In genomic region chr17:64313577-64313976, GRCh38 we compare ENCODE assay signal across 23 cellular contexts. TPM values are rescaled to one million over a fixed set of nuclear protein-coding genes. Genes with fewer than 3 reads are reported as not detected.
DNase-seq lines count a peak whose midpoint lies in the region; ATAC-seq, FAIRE-seq and TF ChIP-seq lines count a peak whose summit lies in the region.
"Had no signal": no experiment of that assay in that cellular context is flagged by ENCODE, and none has a peak within 500 bp of the region (broad histone marks: within the 10 kb centered on the region; RNA-seq: fewer than 3 reads in every experiment).

No MANE protein-coding gene starts in this region.

- in situ Hi-C loops in Caki2 (cut with HindIII; ENCODE audit: low pct_unique_long_range_greater_than_20kb, low sequenced_read_pairs) (no loop called here), GM12878 (cut with MboI) (no loop called here)

- H3K9me3 Mint-ChIP-seq in activated naive CD4-positive, alpha-beta T cell treated with anti-CD3 and anti-CD28 coated beads, Interleukin-2, amount 10 ng/mL, durations not matched to agents 7 days and 5 days = no peaks in the 10 kb centered on the region
- H3K9me3 Mint-ChIP-seq: CD4-positive, alpha-beta memory T cell; HFFc6 had no signal

- peak overlapping the region; percentile 8 for H3K18ac ChIP-seq in neuronal stem cell (ENCODE audit: low read length)

- H2AFZ ChIP-seq in GM12878 (ENCODE audit: control insufficient read depth, low read depth, low read length) (no peak overlapping the region), neuronal stem cell (ENCODE audit: low read length) (no peak overlapping the region), OCI-LY7 (ENCODE audit: low read length) (no peak overlapping the region)

- RAD21 ChIA-PET in GM12878 (lab: Charles Lee; ENCODE audit: unreplicated experiment) = interaction anchor here (2.4 kb wide), 1 partner anchor 106 kb away, joined by 16 read pairs; no protein-coding TSS in a partner anchor

- H3K4me3 ChIP-seq in GM12878 (no peak overlapping the region), lower lobe of right lung (no peak overlapping the region), neuronal stem cell (ENCODE audit: low read length in 2 of 2) (no peak overlapping the region), OCI-LY7 (ENCODE audit: low read depth, low read length, poor library complexity, severe bottlenecking) (no peak overlapping the region)
- H3K4me3 ChIP-seq: BLaER1 treated with 17β-estradiol and CSF1 and Interleukin-3, amounts not matched to agents 10 nM and 100 nM; HAP-1 had no signal

- H4K8ac ChIP-seq in neuronal stem cell (ENCODE audit: low read depth, low read length) = no peak overlapping the region

- H3K9me3 ChIP-seq in GM12878 (replicated peaks; ENCODE audit: control insufficient read depth, insufficient read depth, low read length) (no peaks in the 10 kb centered on the region), lower lobe of right lung (no peaks in the 10 kb centered on the region), neuronal stem cell (replicated peaks in 1 of 2; ENCODE audit: control insufficient read depth in 2 of 2, insufficient read depth in 1 of 2, low read depth in 1 of 2, low read length in 2 of 2) (no peaks in the 10 kb centered on the region), OCI-LY7 (ENCODE audit: low read length) (no peaks in the 10 kb centered on the region)
- H3K9me3 ChIP-seq: BE2C; BLaER1 treated with 17β-estradiol and CSF1 and Interleukin-3, amounts not matched to agents 10 nM and 100 nM; HAP-1 had no signal

- no peak overlapping the region for H2BK5ac ChIP-seq in neuronal stem cell (ENCODE audit: low read length)

- no peak for TF ChIP-seq EP300 in GM12878 (IDR thresholded peaks at IDR 0.05; ENCODE audit: borderline replicate concordance in 1 of 2, control insufficient read depth in 1 of 2, low read depth in 2 of 2, low read length in 2 of 2)

- WGBS in GM12878 (ENCODE audit: insufficient coverage, insufficient replicate concordance, low lambda C conversion rate, missing lambda C conversion rate) = 26% methylated on average over 2 of the region's 2 CpGs
- no CpG with 5 or more reads among the region's 2 CpGs for WGBS in neuronal stem cell (ENCODE audit: extremely low coverage in 2 of 2, insufficient read length in 2 of 2, insufficient replicate concordance in 1 of 2), 2 donors

- TF ChIP-seq CTCF in GM12878 (IDR thresholded peaks at IDR 0.05 in 2 of 3, conservative IDR thresholded peaks at IDR 0.05 in 1 of 3; ENCODE audit: control insufficient read depth in 2 of 3, extremely low read depth in 1 of 3, insufficient read depth in 1 of 3, low read depth in 3 of 3, low read length in 3 of 3) = no peak
- TF ChIP-seq CTCF in lower lobe of right lung (IDR thresholded peaks at IDR 0.05) = no peak
- TF ChIP-seq CTCF in OCI-LY7 (conservative IDR thresholded peaks at IDR 0.05; ENCODE audit: low read length) = no peak

- no peak overlapping the region for H4K91ac ChIP-seq in neuronal stem cell (ENCODE audit: low read depth, low read length, poor library complexity)

- no peaks in the 10 kb centered on the region for H4K20me1 ChIP-seq in GM12878 (ENCODE audit: control insufficient read depth, insufficient read depth)
- H4K20me1 ChIP-seq in OCI-LY7 (ENCODE audit: insufficient read depth, low read length) = no peaks in the 10 kb centered on the region
- H4K20me1 ChIP-seq: BLaER1 treated with 17β-estradiol and CSF1 and Interleukin-3, amounts not matched to agents 10 nM and 100 nM had no signal

- H3K4me1 Mint-ChIP-seq in activated naive CD4-positive, alpha-beta T cell treated with anti-CD3 and anti-CD28 coated beads, Interleukin-2, amount 10 ng/mL, durations not matched to agents 7 days and 5 days = no peaks in the 10 kb centered on the region
- H3K4me1 Mint-ChIP-seq: CD4-positive, alpha-beta memory T cell had no signal

- H2BK12ac ChIP-seq in neuronal stem cell (ENCODE audit: low read length) = no peak overlapping the region

- H3K27ac ChIP-seq in GM12878 (ENCODE audit: control insufficient read depth, insufficient read depth) (no peak overlapping the region), lower lobe of right lung (peak overlapping the region; percentile 67), neuronal stem cell (replicated peaks; ENCODE audit: low read length) (no peak overlapping the region), OCI-LY7 (ENCODE audit: low read depth, low read length, poor library complexity, severe bottlenecking) (no peak overlapping the region)
- H3K27ac ChIP-seq: 22Rv1; BLaER1 treated with 17β-estradiol and CSF1 and Interleukin-3, amounts not matched to agents 10 nM and 100 nM had no signal

- ATAC-seq in GM12878 = no peak
- no peak for ATAC-seq in lower lobe of right lung

- no TSS peak for BruUV-seq in GM12878 (replicated peaks; lab: Mats Ljungman, UMichigan)
- no TSS peak for BruUV-seq in OCI-LY7 (replicated peaks; lab: Mats Ljungman, UMichigan)

- H3K4me3 Mint-ChIP-seq in activated naive CD4-positive, alpha-beta T cell treated with anti-CD3 and anti-CD28 coated beads, Interleukin-2, amount 10 ng/mL, durations not matched to agents 7 days and 5 days = no peak overlapping the region
- H3K4me3 Mint-ChIP-seq: CD4-positive, alpha-beta memory T cell; HFFc6 had no signal

- H3K23ac ChIP-seq in neuronal stem cell (ENCODE audit: low read depth, low read length, poor library complexity) = no peak overlapping the region

- H2BK120ac ChIP-seq in neuronal stem cell (ENCODE audit: low read depth, low read length) = no peak overlapping the region

- no peak overlapping the region for H3K27ac Mint-ChIP-seq in activated naive CD4-positive, alpha-beta T cell treated with anti-CD3 and anti-CD28 coated beads, Interleukin-2, amount 10 ng/mL, durations not matched to agents 7 days and 5 days
- H3K27ac Mint-ChIP-seq: CD4-positive, alpha-beta memory T cell; HFFc6 had no signal

- no peaks in the 10 kb centered on the region for H3K27me3 ChIP-seq in GM12878 (replicated peaks in 1 of 2; ENCODE audit: control insufficient read depth in 2 of 2, insufficient read depth in 2 of 2, low read length in 1 of 2)
- no peaks in the 10 kb centered on the region for H3K27me3 ChIP-seq in lower lobe of right lung (ENCODE audit: low read depth)
- H3K27me3 ChIP-seq in neuronal stem cell (ENCODE audit: control insufficient read depth in 3 of 3, insufficient read depth in 3 of 3, low read depth in 1 of 3, low read length in 3 of 3) = peaks cover 0 to 2% (median 0%) of the 10 kb centered on the region in 3 experiments
- H3K27me3 ChIP-seq: BE2C; BLaER1 treated with 17β-estradiol and CSF1 and Interleukin-3, amounts not matched to agents 10 nM and 100 nM had no signal

- SMC1A ChIA-PET in GM12878 (lab: Charles Lee; ENCODE audit: uncharacterized antibody, unreplicated experiment) = interaction anchor here (1.2 to 14.2 kb wide), 4 partner anchors 11 to 105 kb away, joined by 3 to 190 read pairs (median 3); no protein-coding TSS in a partner anchor

- no peak overlapping the region for H3K14ac ChIP-seq in neuronal stem cell (ENCODE audit: low read length)

- no peak overlapping the region for H2BK15ac ChIP-seq in neuronal stem cell (ENCODE audit: low read length)

- CTCF ChIA-PET in GM12878 (lab: Yijun Ruan, JAX) = interaction anchor here (0.6 to 31.7 kb wide), 6 partner anchors 11 to 222 kb away, joined by 3 to 627 read pairs (median 3); no protein-coding TSS in a partner anchor
- CTCF ChIA-PET in OCI-LY7 (lab: Charles Lee; ENCODE audit: unreplicated experiment) = no interaction called here
- CTCF ChIA-PET in activated naive CD4-positive, alpha-beta T cell treated with anti-CD3 and anti-CD28 coated beads, Interleukin-2, amount 10 ng/mL, durations not matched to agents 7 days and 5 days (lab: Charles Lee) = interaction anchor here (1.0 to 2.3 kb wide), 3 partner anchors 104 to 177 kb away, joined by 3 to 7 read pairs (median 5); no protein-coding TSS in a partner anchor

- H3K4me1 ChIP-seq in GM12878 (ENCODE audit: control insufficient read depth, insufficient read depth, low read length) = no peaks in the 10 kb centered on the region
- peaks cover 51% of the 10 kb centered on the region for H3K4me1 ChIP-seq in lower lobe of right lung
- no peaks in the 10 kb centered on the region for H3K4me1 ChIP-seq in neuronal stem cell (ENCODE audit: control insufficient read depth in 2 of 2, insufficient read depth in 1 of 2, low read depth in 1 of 2, low read length in 2 of 2)
- no peaks in the 10 kb centered on the region for H3K4me1 ChIP-seq in OCI-LY7 (ENCODE audit: insufficient read depth, low read length, poor library complexity, severe bottlenecking)
- H3K4me1 ChIP-seq: HAP-1 had no signal

- peaks cover 2% of the 10 kb centered on the region for H3K79me1 ChIP-seq in neuronal stem cell (ENCODE audit: low read depth, low read length)

- TF ChIP-seq RAD21 in GM12878 (IDR thresholded peaks at IDR 0.05; ENCODE audit: insufficient read depth, low read depth, low read length) = no peak

- TF ChIP-seq POLR2A in GM12878 (IDR thresholded peaks at IDR 0.05; ENCODE audit: low read depth, low read length) = no peak

- H3K9me2 ChIP-seq in OCI-LY7 (ENCODE audit: insufficient read depth, low read length) = no peaks in the 10 kb centered on the region

- H3K79me2 ChIP-seq in GM12878 (ENCODE audit: control insufficient read depth, insufficient read depth, low read length) (no peaks in the 10 kb centered on the region), OCI-LY7 (ENCODE audit: insufficient read depth, low read depth, low read length) (no peaks in the 10 kb centered on the region)

- POLR2A ChIA-PET in GM12878 (lab: Charles Lee) = interaction anchor here (0.6 kb wide), 1 partner anchor 794 kb away, joined by 5 read pairs; no protein-coding TSS in a partner anchor
- POLR2A ChIA-PET in OCI-LY7 (lab: Charles Lee) = interaction anchor here (0.6 to 0.7 kb wide), 2 partner anchors 17 to 116 kb away, joined by 3 to 4 read pairs; no protein-coding TSS in a partner anchor

- peak overlapping the region; percentile 52 for H2AK5ac ChIP-seq in neuronal stem cell (ENCODE audit: low read depth, low read length)

- H3K36me3 ChIP-seq in GM12878 (ENCODE audit: control insufficient read depth in 2 of 2, insufficient read depth in 2 of 2, low read length in 1 of 2) (no peaks in the 10 kb centered on the region), lower lobe of right lung (no peaks in the 10 kb centered on the region), neuronal stem cell (replicated peaks in 1 of 2; ENCODE audit: control insufficient read depth in 2 of 2, insufficient read depth in 2 of 2, low read length in 2 of 2) (no peaks in the 10 kb centered on the region), OCI-LY7 (ENCODE audit: insufficient read depth, low read length) (no peaks in the 10 kb centered on the region)
- H3K36me3 ChIP-seq: BE2C; BLaER1 treated with 17β-estradiol and CSF1 and Interleukin-3, amounts not matched to agents 10 nM and 100 nM; HAP-1 had no signal

- DNase-seq in Caki2 (ENCODE audit: low read depth) (peak; percentile 61), GM12878 (ENCODE audit: low read depth, low spot score) (no peak), lower lobe of right lung (no peak), neuronal stem cell (ENCODE audit: low spot score) (no peak), AG20443 (ENCODE audit: low spot score) (no peak), OCI-LY7 (ENCODE audit: low spot score) (no peak), DMS79 treated with DMSO at 0.1 percent for 48 hours (lab: John Stamatoyannopoulos, UW) (no peak)
- DNase-seq in activated naive CD4-positive, alpha-beta T cell treated with anti-CD3 and anti-CD28 coated beads, Interleukin-2, amount 10 ng/mL, durations not matched to agents 7 days and 5 days = no peak
- DNase-seq: AML-193; BE2C; CD4-positive, alpha-beta memory T cell; COR-L47; DMS153; EL; GDM1; GOT3; HFFc6 had no signal

- no peaks in the 10 kb centered on the region for H3K36me3 Mint-ChIP-seq in activated naive CD4-positive, alpha-beta T cell treated with anti-CD3 and anti-CD28 coated beads, Interleukin-2, amount 10 ng/mL, durations not matched to agents 7 days and 5 days
- H3K36me3 Mint-ChIP-seq: CD4-positive, alpha-beta memory T cell had no signal

- no peak for FAIRE-seq in GM12878 (lab: Jason Lieb, UNC)
- FAIRE-seq: A204.1, GM12891, H54 had no signal

- H3K27me3 Mint-ChIP-seq in activated naive CD4-positive, alpha-beta T cell treated with anti-CD3 and anti-CD28 coated beads, Interleukin-2, amount 10 ng/mL, durations not matched to agents 7 days and 5 days = peaks cover 27% of the 10 kb centered on the region

- intact Hi-C loops in GM12878 (cut with micrococcal nuclease; ENCODE audit: unreplicated experiment) = no loop called here
- intact Hi-C loops in lower lobe of right lung (cut with DNase I) = no loop called here
- intact Hi-C loops in OCI-LY7 (cut with micrococcal nuclease; ENCODE audit: unreplicated experiment) = no loop called here

- no peak overlapping the region for H3K4ac ChIP-seq in neuronal stem cell (ENCODE audit: low read length)

- no peak overlapping the region for H3K9ac ChIP-seq in GM12878 (ENCODE audit: control insufficient read depth, insufficient read depth, low read length)
- H3K9ac ChIP-seq in neuronal stem cell (ENCODE audit: low read depth, low read length, poor library complexity) = peak overlapping the region; percentile 12
- H3K9ac ChIP-seq: BLaER1 treated with 17β-estradiol and CSF1 and Interleukin-3, amounts not matched to agents 10 nM and 100 nM had no signal

- no peak overlapping the region for H3K4me2 ChIP-seq in GM12878 (ENCODE audit: control insufficient read depth, insufficient read depth)
- no peak overlapping the region for H3K4me2 ChIP-seq in neuronal stem cell (ENCODE audit: insufficient read depth, low read length, poor library complexity, severe bottlenecking)
- no peak overlapping the region for H3K4me2 ChIP-seq in OCI-LY7 (ENCODE audit: low read length)
- H3K4me2 ChIP-seq: BLaER1 treated with 17β-estradiol and CSF1 and Interleukin-3, amounts not matched to agents 10 nM and 100 nM had no signal

RNA-seq across cellular contexts. Expression of gene TEX2, which starts 50.5 kb away (rescaled TPM):
- 8.5 and 11.5 TPM in 2 replicates for total RNA-seq in Caki2 (2014; rRNA removed; shearing (Covaris generic); ENCODE audit: low replicate concordance)
- total RNA-seq in GM12878 (2013; cell fraction: nucleolus; rRNA removed) = 17.1 and 20.9 TPM in 2 replicates
- total RNA-seq in GM12878 (2014; rRNA removed) (16.2 and 18.5 TPM in 2 replicates), GM12878 (2014; rRNA removed; fragmentation: Illumina TruSeq; extraction: Trizol) (15.0 and 16.5 TPM in 2 replicates), GM12878 (2021) (18.8 and 21.5 TPM in 2 replicates), lower lobe of right lung (41.3 TPM), OCI-LY7 (2022) (12.4 and 13.9 TPM in 2 replicates)
- polyA plus RNA-seq in GM12878 (2011; ENCODE audit: low read depth) = 3.5 TPM
- polyA plus RNA-seq in GM12878 (2011; rRNA removed) (8.8 and 9.9 TPM in 2 replicates), GM12878 (2014; fragmentation: Illumina TruSeq; extraction: Trizol) (19.9 and 21.9 TPM in 2 replicates), GM12878 (2014; fragmentation: Nextera tagmentation; extraction: Ambion mirVana) (1 to 10 TPM; 3.8 to 4.3 TPM), GM12878 (2014; rRNA removed) (12.4 and 12.8 TPM in 2 replicates), GM12878 (2016; fragmentation: Nextera tagmentation; extraction: Ambion mirVana) (10 to 100 TPM; 16.6 to 18.0 TPM)
- polyA plus RNA-seq in GM12878 (2011; cell fraction: cytosol; rRNA removed) = 8.1 and 8.5 TPM in 2 replicates
- polyA plus RNA-seq in GM12878 (2011; cell fraction: nucleus; rRNA removed) = 9.5 and 11.2 TPM in 2 replicates
- polyA plus RNA-seq in GM12878 (2012) = 4.8 and 5.6 TPM in 2 replicates
- 16.0 and 17.3 TPM in 2 replicates for polyA minus RNA-seq in GM12878 (2011; rRNA and poly(A)+ RNA removed)
- 3.3 and 3.8 TPM in 2 replicates for polyA minus RNA-seq in GM12878 (2011; cell fraction: cytosol; rRNA and poly(A)+ RNA removed)
- 7.9 and 15.2 TPM in 2 replicates for polyA minus RNA-seq in GM12878 (2011; cell fraction: nucleus; rRNA and poly(A)+ RNA removed)
- 4.1 TPM for polyA plus RNA-seq in neuronal stem cell (2013, experiment 1 of 2)
- 4.3 TPM for polyA plus RNA-seq in neuronal stem cell (2013, experiment 2 of 2)
- total RNA-seq in OCI-LY7 (2014; rRNA removed; shearing (Covaris generic)) = 7.4 and 8.5 TPM in 2 replicates
